ENCODE assay signal across 11 cellular contexts in the genomic region with DNA sequence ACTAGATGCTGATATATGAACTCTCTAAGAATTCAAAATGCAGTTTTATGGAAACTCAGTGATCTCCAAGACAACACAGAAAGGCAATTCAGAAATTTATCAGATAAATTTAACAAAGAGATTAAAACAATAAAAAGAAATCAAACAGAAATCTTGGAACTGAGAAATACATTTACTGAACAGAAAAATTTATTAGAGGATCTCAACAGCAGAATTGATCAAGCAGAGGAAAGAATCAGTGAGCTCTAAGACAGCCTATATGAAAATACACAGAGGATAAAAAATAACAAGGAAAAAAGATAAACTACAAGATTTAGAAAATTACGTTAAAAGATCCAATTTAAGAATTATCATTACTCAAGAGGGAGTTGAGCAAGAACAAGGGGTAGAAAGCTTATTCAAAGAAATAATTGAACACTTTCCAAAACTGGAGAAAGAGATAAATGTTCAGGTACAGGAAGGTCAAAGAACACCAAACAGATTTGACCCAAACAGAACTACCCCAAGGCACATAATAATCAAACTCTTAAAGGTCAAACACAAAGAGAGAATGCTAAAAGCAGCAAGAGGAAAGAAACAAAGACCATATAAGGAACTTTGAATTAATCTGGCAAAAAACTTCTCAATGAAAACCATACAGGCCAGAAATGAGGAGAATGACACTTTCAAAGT.
"Had no signal": no experiment of that assay in that cellular context is flagged by ENCODE, and none has a peak within 500 bp of the region (broad histone marks: within the 10 kb centered on the region; RNA-seq: fewer than 3 reads in every experiment).

No MANE protein-coding gene starts in this region.

- H3K4me1 ChIP-seq: HAP-1 had no signal

- H3K36me3 ChIP-seq: HAP-1 had no signal

- H3K9ac ChIP-seq: GM23248 had no signal

- FAIRE-seq: H1, H54 had no signal

- H2AFZ ChIP-seq: GM23248, GM23338 had no signal

- H3K4me3 ChIP-seq: GM23248, GM23338, HAP-1 had no signal

- H3K27ac Mint-ChIP-seq: GM23338, H9, HFFc6 had no signal

- H3K4me1 Mint-ChIP-seq: GM23338, H9 had no signal

- H3K4me2 ChIP-seq: GM23338 had no signal

- H3K9me3 ChIP-seq: HAP-1 had no signal

- H3K27ac ChIP-seq: GM23248 had no signal

- DNase-seq: GM23248, GOT3, H7, H9, HCEC 1CT, HFFc6 had no signal

- ATAC-seq: GM23338, HCT116 had no signal

- H3K4me3 Mint-ChIP-seq: GM23338, H9, HFFc6 had no signal
